ENCODE assay signal across 9 cellular contexts in the genomic region with DNA sequence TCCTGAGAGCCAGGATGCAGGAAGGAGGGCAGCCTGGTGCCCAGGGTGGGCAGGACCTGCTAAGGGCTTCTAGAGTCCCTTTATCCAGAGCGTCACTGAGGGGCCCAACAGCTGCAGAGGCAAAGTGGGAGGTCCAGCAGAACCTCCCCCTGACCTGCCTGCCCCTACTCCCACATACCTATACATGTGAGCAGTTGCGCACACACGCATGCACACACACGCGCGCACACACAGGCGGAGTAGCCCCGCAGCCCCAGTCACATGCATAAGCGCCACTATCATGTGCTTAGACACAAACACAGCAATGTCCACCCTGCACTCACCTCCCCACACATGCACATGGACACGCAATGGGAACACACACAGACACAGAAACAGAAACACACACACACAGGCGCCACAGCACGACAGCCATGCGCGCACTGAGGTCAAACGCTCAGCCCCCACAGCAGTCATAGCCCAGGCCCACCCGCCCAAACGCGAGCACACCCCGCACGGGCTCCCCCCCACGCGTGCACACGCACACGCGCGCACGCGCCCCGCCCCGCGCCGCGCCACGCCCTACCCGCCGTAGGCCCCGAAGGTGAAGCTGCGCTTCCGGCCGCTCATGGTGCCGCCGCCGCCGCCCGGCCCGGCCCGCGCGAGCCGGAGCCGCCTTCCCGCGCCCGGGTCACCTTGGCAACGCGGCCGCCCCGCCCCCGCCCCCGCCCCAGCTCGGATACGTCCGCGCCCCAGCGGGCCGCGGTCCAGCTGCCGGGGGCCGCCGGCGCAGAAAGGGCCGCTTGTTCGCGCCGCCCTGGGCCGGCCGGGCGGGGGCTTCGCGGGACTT. TPM values are rescaled to one million over a fixed set of nuclear protein-coding genes. Genes with fewer than 3 reads are reported as not detected.
A peak's percentile ranks its signal among the peaks of the same experiment; 100 is the strongest.
DNase-seq lines count a peak whose midpoint lies in the region; ATAC-seq and TF ChIP-seq lines count a peak whose summit lies in the region.
"Had no signal": no experiment of that assay in that cellular context is flagged by ENCODE, and none has a peak within 500 bp of the region (broad histone marks: within the 10 kb centered on the region; RNA-seq: fewer than 3 reads in every experiment).

No MANE protein-coding gene starts in this region.

- H3K36me3 Mint-ChIP-seq in T-helper 1 cell treated with Interleukin-12 subunit alpha and Interleukin-12 subunit beta and Interleukin-4 antibody, amounts not matched to agents 30 μg/mL and 1 μg/mL, for 36 hours (ENCODE audit: low read depth), result no peaks in the 10 kb centered on the region
- H3K36me3 Mint-ChIP-seq in stimulated activated effector memory CD8-positive, alpha-beta T cell treated with anti-CD3 and anti-CD28 coated beads, Interleukin-12 subunit alpha, Interleukin-12 subunit beta, amount 100 ng/mL, for 72 hours, result no peaks in the 10 kb centered on the region

- peaks cover 12% of the 10 kb centered on the region for H3K4me1 Mint-ChIP-seq in T-helper 1 cell treated with Interleukin-12 subunit alpha and Interleukin-12 subunit beta and Interleukin-4 antibody, amounts not matched to agents 30 μg/mL and 1 μg/mL, for 36 hours (ENCODE audit: low read depth)
- H3K4me1 Mint-ChIP-seq in stimulated activated effector memory CD8-positive, alpha-beta T cell treated with anti-CD3 and anti-CD28 coated beads, Interleukin-12 subunit alpha, Interleukin-12 subunit beta, amount 100 ng/mL, for 72 hours, result peaks cover 17% of the 10 kb centered on the region

- intact Hi-C loops in left colon (cut with DNase I, micrococcal nuclease), result loop anchor here in 1 of 2 donors (10.0 kb wide), 1 partner anchor 427 kb away; no protein-coding TSS in a partner anchor

- no peak overlapping the region for H3K27ac Mint-ChIP-seq in T-helper 1 cell treated with Interleukin-12 subunit alpha and Interleukin-12 subunit beta and Interleukin-4 antibody, amounts not matched to agents 30 μg/mL and 1 μg/mL, for 36 hours
- no peak overlapping the region for H3K27ac Mint-ChIP-seq in stimulated activated effector memory CD8-positive, alpha-beta T cell treated with anti-CD3 and anti-CD28 coated beads, Interleukin-12 subunit alpha, Interleukin-12 subunit beta, amount 100 ng/mL, for 72 hours

- peaks cover 36% of the 10 kb centered on the region for H3K27me3 Mint-ChIP-seq in T-helper 1 cell treated with Interleukin-12 subunit alpha and Interleukin-12 subunit beta and Interleukin-4 antibody, amounts not matched to agents 30 μg/mL and 1 μg/mL, for 36 hours (ENCODE audit: low read depth)

- H3K9me3 Mint-ChIP-seq in T-helper 1 cell treated with Interleukin-12 subunit alpha and Interleukin-12 subunit beta and Interleukin-4 antibody, amounts not matched to agents 30 μg/mL and 1 μg/mL, for 36 hours, result no peaks in the 10 kb centered on the region
- H3K9me3 Mint-ChIP-seq in stimulated activated effector memory CD8-positive, alpha-beta T cell treated with anti-CD3 and anti-CD28 coated beads, Interleukin-12 subunit alpha, Interleukin-12 subunit beta, amount 100 ng/mL, for 72 hours, result no peaks in the 10 kb centered on the region

- CTCF ChIA-PET in SK-N-SH (lab: Yijun Ruan, JAX), result interaction anchor here (1.0 to 1.3 kb wide), 3 partner anchors 13 to 140 kb away, joined by 3 read pairs; no protein-coding TSS in a partner anchor

- DNase-seq in SK-N-SH (peak; percentile 96), cardiac fibroblast (ENCODE audit: low read depth in 2 of 2) (no peak), left colon (peak in 1 of 2 donors; percentile 55), NCI-H446 treated with DMSO at 0.1 percent for 48 hours (lab: John Stamatoyannopoulos, UW) (no peak)
- peak in 1 of 2 donors; percentile 14 for DNase-seq in stimulated activated effector memory CD8-positive, alpha-beta T cell treated with anti-CD3 and anti-CD28 coated beads, Interleukin-12 subunit alpha, Interleukin-12 subunit beta, amount 100 ng/mL, for 72 hours (ENCODE audit: low spot score in 2 of 2)

- H3F3A ChIP-seq in SK-N-SH (replicated peaks; ENCODE audit: insufficient read depth), result no peaks in the 10 kb centered on the region

- POLR2A ChIA-PET in SK-N-SH (lab: Yijun Ruan, JAX), result no interaction called here

- 18% methylated on average over 8 of the region's 80 CpGs for WGBS in SK-N-SH (ENCODE audit: low lambda C conversion rate)

- H3K9ac ChIP-seq in SK-N-SH, result no peak overlapping the region

- peaks cover 10% of the 10 kb centered on the region for H3K27me3 ChIP-seq in SK-N-SH (ENCODE audit: insufficient read depth)

- no peak for TF ChIP-seq CTCF in SK-N-SH (IDR thresholded peaks at IDR 0.05)
- TF ChIP-seq CTCF in cardiac fibroblast (IDR thresholded peaks at IDR 0.05; ENCODE audit: low read depth, low read length), result no peak

- H3K9me2 ChIP-seq in SK-N-SH, result no peaks in the 10 kb centered on the region

- H4K20me1 ChIP-seq in SK-N-SH (ENCODE audit: insufficient read depth), result no peaks in the 10 kb centered on the region

- H3K27ac ChIP-seq in SK-N-SH (ENCODE audit: low read depth in 2 of 2, low read length in 1 of 2), result no peak overlapping the region
- H3K27ac ChIP-seq: epithelial cell of prostate had no signal

- peak overlapping the region; percentile 44; the same call in 1 of the 2 replicates for H3K4me2 ChIP-seq in SK-N-SH

- no peaks in the 10 kb centered on the region for H3K9me3 ChIP-seq in SK-N-SH

- no peak for TF ChIP-seq EP300 in SK-N-SH (IDR thresholded peaks at IDR 0.05; ENCODE audit: borderline replicate concordance in 1 of 2, low read depth in 1 of 2, low read length in 1 of 2)

- peaks cover 0 to 12% of the 10 kb centered on the region in 2 experiments; a peak in 1 of 4 replicates for H3K4me1 ChIP-seq in SK-N-SH (ENCODE audit: control insufficient read depth in 1 of 2, insufficient read depth in 2 of 2, low read depth in 1 of 2, low read length in 1 of 2)

- H3K36me3 ChIP-seq in SK-N-SH (replicated peaks in 1 of 2; ENCODE audit: control insufficient read depth in 1 of 2, insufficient read depth in 2 of 2, low read length in 1 of 2), result no peaks in the 10 kb centered on the region

- TF ChIP-seq RAD21 in SK-N-SH (IDR thresholded peaks at IDR 0.05; ENCODE audit: low read length), result no peak

- H3K4me3 ChIP-seq in SK-N-SH (ENCODE audit: low read depth in 2 of 2, low read length in 1 of 2), result peak overlapping the region in 1 of 2 experiments; percentile 23; a peak in 2 of 4 replicates
- H3K4me3 ChIP-seq in cardiac fibroblast (replicated peaks in 1 of 2; ENCODE audit: low read depth in 2 of 2, low read length in 2 of 2), result peak overlapping the region; percentile 36 to 43

- no peaks in the 10 kb centered on the region for H3K79me2 ChIP-seq in SK-N-SH (ENCODE audit: insufficient read depth)

- ATAC-seq in SK-N-SH treated with all-trans-retinoic acid at 6 μM for 48 hours, result no peak
- peak; percentile 85 for ATAC-seq in left colon
- ATAC-seq in stimulated activated effector memory CD8-positive, alpha-beta T cell treated with anti-CD3 and anti-CD28 coated beads, Interleukin-12 subunit alpha, Interleukin-12 subunit beta, amount 100 ng/mL, for 72 hours, result peak; percentile 75
- no peak for ATAC-seq in HG02642 (IDR thresholded peaks at IDR 0.05; ENCODE audit: poor library complexity, unreplicated experiment)

- peak overlapping the region; percentile 82 for H3K4me3 Mint-ChIP-seq in T-helper 1 cell treated with Interleukin-12 subunit alpha and Interleukin-12 subunit beta and Interleukin-4 antibody, amounts not matched to agents 30 μg/mL and 1 μg/mL, for 36 hours
- peak overlapping the region; percentile 78 for H3K4me3 Mint-ChIP-seq in stimulated activated effector memory CD8-positive, alpha-beta T cell treated with anti-CD3 and anti-CD28 coated beads, Interleukin-12 subunit alpha, Interleukin-12 subunit beta, amount 100 ng/mL, for 72 hours

- no peak overlapping the region for H2AFZ ChIP-seq in SK-N-SH (ENCODE audit: low read depth)

TF ChIP-seq in SK-N-SH, 30 proteins besides CTCF, POLR2A, EP300 and RAD21:
- TF ChIP-seq TAF1 (IDR thresholded peaks at IDR 0.05; ENCODE audit: borderline replicate concordance, low read depth, low read length), result no peak
- TF ChIP-seq MXI1 (IDR thresholded peaks at IDR 0.05; ENCODE audit: low read depth, low read length), result peak; percentile 39; the same call in 1 of the 2 replicates

TF ChIP-seq in SK-N-SH treated with all-trans-retinoic acid at 6 μM for 48 hours, 23 proteins besides CTCF, POLR2A, EP300 and RAD21 (continues in another document):
- TF ChIP-seq SNAI2 (CRISPR knock-in tag; IDR thresholded peaks at IDR 0.05), result no peak
- no peak for TF ChIP-seq BACH2 (CRISPR knock-in tag; IDR thresholded peaks at IDR 0.05; ENCODE audit: borderline replicate concordance)
- no peak for TF ChIP-seq ZC3H10 (CRISPR knock-in tag; IDR thresholded peaks at IDR 0.05)
- TF ChIP-seq GLIS3 (CRISPR knock-in tag; IDR thresholded peaks at IDR 0.05), result no peak
- TF ChIP-seq, protein P1, sequence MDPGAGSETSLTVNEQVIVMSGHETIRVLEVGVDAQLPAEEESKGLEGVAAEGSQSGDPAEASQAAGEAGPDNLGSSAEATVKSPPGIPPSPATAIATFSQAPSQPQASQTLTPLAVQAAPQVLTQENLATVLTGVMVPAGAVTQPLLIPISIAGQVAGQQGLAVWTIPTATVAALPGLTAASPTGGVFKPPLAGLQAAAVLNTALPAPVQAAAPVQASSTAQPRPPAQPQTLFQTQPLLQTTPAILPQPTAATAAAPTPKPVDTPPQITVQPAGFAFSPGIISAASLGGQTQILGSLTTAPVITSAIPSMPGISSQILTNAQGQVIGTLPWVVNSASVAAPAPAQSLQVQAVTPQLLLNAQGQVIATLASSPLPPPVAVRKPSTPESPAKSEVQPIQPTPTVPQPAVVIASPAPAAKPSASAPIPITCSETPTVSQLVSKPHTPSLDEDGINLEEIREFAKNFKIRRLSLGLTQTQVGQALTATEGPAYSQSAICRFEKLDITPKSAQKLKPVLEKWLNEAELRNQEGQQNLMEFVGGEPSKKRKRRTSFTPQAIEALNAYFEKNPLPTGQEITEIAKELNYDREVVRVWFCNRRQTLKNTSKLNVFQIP (CRISPR knock-in tag; IDR thresholded peaks at IDR 0.05; ENCODE audit: borderline replicate concordance, low read depth), result no peak

RNA-seq across cellular contexts. Expression of gene RAP1GAP, which starts 17.7 kb away (rescaled TPM):
- 0.78 and 0.99 TPM in 2 replicates for polyA plus RNA-seq in SK-N-SH (2012; rRNA removed)
- 0.53 and 0.84 TPM in 2 replicates for polyA plus RNA-seq in SK-N-SH (2012; cell fraction: cytosol; rRNA removed)
- 0.89 and 1.3 TPM in 2 replicates for polyA plus RNA-seq in SK-N-SH (2012; cell fraction: nucleus; rRNA removed)
- total RNA-seq in left colon, result 10 to 100 TPM; 45.2 to 53.1 TPM

Comparison
In these comparisons a context has a peak if more than half of its experiments do, and no peak if none do; other contexts are left out.
1. ATAC-seq: peak in left colon (single experiment) and stimulated activated effector memory CD8-positive, alpha-beta T cell treated with anti-CD3 and anti-CD28 coated beads, Interleukin-12 subunit alpha, Interleukin-12 subunit beta, amount 100 ng/mL, for 72 hours (single experiment); none in SK-N-SH treated with all-trans-retinoic acid at 6 μM for 48 hours (single experiment) and HG02642 (single experiment).